8 cellular contexts compared by ENCODE assay signal in genomic region chr20:38685853-38686473, GRCh38. TPM values are rescaled to one million over a fixed set of nuclear protein-coding genes. Genes with fewer than 3 reads are reported as not detected.
DNase-seq lines count a peak whose midpoint lies in the region; ATAC-seq and TF ChIP-seq lines count a peak whose summit lies in the region.
"Had no signal": no experiment of that assay in that cellular context is flagged by ENCODE, and none has a peak within 500 bp of the region (broad histone marks: within the 10 kb centered on the region; RNA-seq: fewer than 3 reads in every experiment).

No MANE protein-coding gene starts in this region.

- TF ChIP-seq POLR2A in HCT116 (IDR thresholded peaks at IDR 0.05; ENCODE audit: borderline replicate concordance, extremely low read depth, insufficient read depth, insufficient read length) = no peak

- no peak for TF ChIP-seq RAD21 in HCT116 (IDR thresholded peaks at IDR 0.05; ENCODE audit: low read depth)

- intact Hi-C loops in HCT116 (cut with micrococcal nuclease) = no loop called here
- intact Hi-C loops in mammary epithelial cell (cut with micrococcal nuclease) = no loop called here
- intact Hi-C loops in mucosa of descending colon (cut with DNase I, micrococcal nuclease) = no loop called here

- H3K27ac ChIP-seq in HCT116 (ENCODE audit: low read depth, low read length) = no peak overlapping the region
- no peak overlapping the region for H3K27ac ChIP-seq in mammary epithelial cell (ENCODE audit: insufficient read depth, low read depth, low read length)
- no peak overlapping the region for H3K27ac ChIP-seq in coronary artery
- H3K27ac ChIP-seq: epithelial cell of prostate had no signal

- H3K27me3 ChIP-seq in HCT116 (ENCODE audit: insufficient read depth, low read length) (peaks cover 57% of the 10 kb centered on the region), mammary epithelial cell (ENCODE audit: insufficient read depth, low read length) (no peaks in the 10 kb centered on the region)

- H3K36me3 ChIP-seq in HCT116 (ENCODE audit: control insufficient read depth in 1 of 2, insufficient read depth in 2 of 2, low read length in 2 of 2) (no peaks in the 10 kb centered on the region), mammary epithelial cell (ENCODE audit: insufficient read depth, low read length) (no peaks in the 10 kb centered on the region), mucosa of descending colon (ENCODE audit: low read depth) (no peaks in the 10 kb centered on the region)

- RAD21 ChIA-PET in HCT116 (lab: Charles Lee; ENCODE audit: low non-redundant PET in 1 of 2, low total read pairs in 2 of 2, uncharacterized antibody in 2 of 2, unreplicated experiment in 2 of 2) = no interaction called here

- H3K9me2 ChIP-seq in HCT116 (ENCODE audit: insufficient read depth) = no peaks in the 10 kb centered on the region

- H4K20me1 ChIP-seq in HCT116 (ENCODE audit: insufficient read depth) = no peaks in the 10 kb centered on the region
- H4K20me1 ChIP-seq in mammary epithelial cell (ENCODE audit: insufficient read depth, low read length) = no peaks in the 10 kb centered on the region

- no peak overlapping the region for H2AFZ ChIP-seq in HCT116 (ENCODE audit: low read depth, low read length, poor library complexity, severe bottlenecking)
- no peak overlapping the region for H2AFZ ChIP-seq in mammary epithelial cell (ENCODE audit: low read depth, low read length)

- H3K4me1 ChIP-seq in HCT116 (ENCODE audit: control insufficient read depth in 1 of 2, insufficient read depth in 2 of 2, low read length in 2 of 2) (no peaks in the 10 kb centered on the region), mammary epithelial cell (ENCODE audit: insufficient read depth, low read length) (no peaks in the 10 kb centered on the region), mucosa of descending colon (ENCODE audit: low read depth) (no peaks in the 10 kb centered on the region)

- TF ChIP-seq CTCF in HCT116 (IDR thresholded peaks at IDR 0.05 in 2 of 3, conservative IDR thresholded peaks at IDR 0.05 in 1 of 3; ENCODE audit: borderline replicate concordance in 1 of 3, insufficient read depth in 1 of 3, low read depth in 2 of 3, low read length in 2 of 3) (no peak), mammary epithelial cell (conservative IDR thresholded peaks at IDR 0.05 in 1 of 2, IDR thresholded peaks at IDR 0.05 in 1 of 2; ENCODE audit: extremely low read depth in 1 of 2, insufficient read depth in 1 of 2, low read depth in 1 of 2, low read length in 2 of 2) (no peak), mucosa of descending colon (IDR thresholded peaks at IDR 0.05) (no peak), coronary artery (IDR thresholded peaks at IDR 0.05) (no peak)

- POLR2A ChIA-PET in HCT116 (lab: Charles Lee) = no interaction called here

- BruUV-seq in HCT116 (replicated peaks; lab: Mats Ljungman, UMichigan) (no TSS peak), mammary epithelial cell (replicated peaks; lab: Mats Ljungman, UMichigan) (no TSS peak)

- H3K9me3 ChIP-seq in HCT116 (ENCODE audit: control insufficient read depth in 1 of 2, insufficient read depth in 1 of 2, low read depth in 1 of 2, low read length in 2 of 2) (no peaks in the 10 kb centered on the region), mammary epithelial cell (replicated peaks; ENCODE audit: insufficient read depth, low read length) (no peaks in the 10 kb centered on the region), mucosa of descending colon (no peaks in the 10 kb centered on the region)

- in situ Hi-C loops in mammary epithelial cell (cut with MboI; ENCODE audit: low sequenced_read_pairs in 2 of 2) = no loop called here

- DNase-seq in HCT116 (ENCODE audit: low read depth, low spot score) = no peak
- peak; percentile 69 for DNase-seq in RKO (ENCODE audit: low spot score)
- peak; percentile 44 for DNase-seq in mammary epithelial cell
- peak in 2 of 3 donors; percentile 67 to 69 for DNase-seq in mucosa of descending colon
- DNase-seq in coronary artery (ENCODE audit: low spot score) = no peak
- no peak for DNase-seq in NCI-H1417 treated with DMSO at 0.1 percent for 48 hours (lab: John Stamatoyannopoulos, UW)

- H3K9ac ChIP-seq in HCT116 (ENCODE audit: low read length) (no peak overlapping the region), mammary epithelial cell (ENCODE audit: insufficient read depth, low read length) (no peak overlapping the region)

- CTCF ChIA-PET in HCT116 (lab: Charles Lee) (no interaction called here), mammary epithelial cell (lab: Charles Lee; ENCODE audit: low non-redundant PET) (no interaction called here)

- no peak for ATAC-seq in HCT116
- ATAC-seq in mucosa of descending colon = peak; percentile 47
- ATAC-seq in GM18861 (IDR thresholded peaks at IDR 0.05; ENCODE audit: unreplicated experiment) = no peak

- 10% methylated on average over 14 of the region's 14 CpGs for WGBS in mammary epithelial cell (ENCODE audit: low coverage, missing lambda C conversion rate)

- H3K79me2 ChIP-seq in HCT116 (ENCODE audit: insufficient read depth, low read length) (no peaks in the 10 kb centered on the region), mammary epithelial cell (ENCODE audit: insufficient read depth, low read length) (no peaks in the 10 kb centered on the region)

- H3K4me3 ChIP-seq in HCT116 (replicated peaks in 1 of 2; ENCODE audit: low read depth in 1 of 2, low read length in 2 of 2) (no peak overlapping the region), mammary epithelial cell (replicated peaks in 1 of 3; ENCODE audit: insufficient read depth in 1 of 3, low read depth in 2 of 3, low read length in 3 of 3) (no peak overlapping the region), mucosa of descending colon (no peak overlapping the region), coronary artery (no peak overlapping the region)

- dilution Hi-C loops in mammary epithelial cell (cut with HindIII; ENCODE audit: low sequenced_read_pairs) = no loop called here

- H3K4me2 ChIP-seq in HCT116 (ENCODE audit: low read length) (no peak overlapping the region), mammary epithelial cell (ENCODE audit: insufficient read depth, low read depth, low read length) (no peak overlapping the region)

TF ChIP-seq in HCT116, 20 proteins besides CTCF, POLR2A, EP300 and RAD21:
- TF ChIP-seq EZH2 (IDR thresholded peaks at IDR 0.05) (no peak), REST (IDR thresholded peaks at IDR 0.05; ENCODE audit: low read depth) (peak; percentile 94), YY1 (IDR thresholded peaks at IDR 0.05; ENCODE audit: extremely low read depth, insufficient replicate concordance, low read depth, low read length) (no peak)

RNA-seq across cellular contexts. Expression of gene SLC32A1, which starts 38.3 kb away (rescaled TPM):
- not detected for total RNA-seq in HCT116 (2021; ENCODE audit: unreplicated experiment)
- polyA plus RNA-seq in HCT116 (2012) = 0.03 TPM in 1 of 2 replicates, not detected in the other
- total RNA-seq in mammary epithelial cell = not detected
- polyA plus RNA-seq in mammary epithelial cell = not detected
- not detected for polyA minus RNA-seq in mammary epithelial cell
- total RNA-seq in mucosa of descending colon = under 1 TPM in 1 of 3 donors, not detected in 2; 0.17 TPM

Comparison
In these comparisons a context has a peak if more than half of its experiments do, and no peak if none do; other contexts are left out.
1. DNase-seq: peak in RKO (single experiment), mammary epithelial cell (single experiment) and mucosa of descending colon (2 of 3); none in HCT116 (single experiment), coronary artery (single experiment) and NCI-H1417 treated with DMSO at 0.1 percent for 48 hours (single experiment).